Comparison of ENCODE assay signal across 30 cellular contexts in genomic region chr17:146546-146945, GRCh38. TPM values are rescaled to one million over a fixed set of nuclear protein-coding genes. Genes with fewer than 3 reads are reported as not detected.
DNase-seq lines count a peak whose midpoint lies in the region; ATAC-seq and TF ChIP-seq lines count a peak whose summit lies in the region.
"Had no signal": no experiment of that assay in that cellular context is flagged by ENCODE, and none has a peak within 500 bp of the region (broad histone marks: within the 10 kb centered on the region; RNA-seq: fewer than 3 reads in every experiment).

No MANE protein-coding gene starts in this region.

- H3K27me3 ChIP-seq in suprapubic skin: no peaks in the 10 kb centered on the region
- H3K27me3 ChIP-seq: breast epithelium, gastrocnemius medialis, hepatocyte had no signal

- no peak for TF ChIP-seq POLR2A in suprapubic skin (IDR thresholded peaks at IDR 0.05)

- WGBS in suprapubic skin: 81% methylated on average over 9 of the region's 10 CpGs

- H3K4me3 Mint-ChIP-seq in activated B cell treated with CpG ODN at 0.5 μM for 24 hours: no peak overlapping the region
- H3K4me3 Mint-ChIP-seq: activated CD8-positive, alpha-beta T cell treated with anti-CD3 and anti-CD28 coated beads, Interleukin-2, amount 10 ng/mL, durations not matched to agents 7 days and 5 days; neural crest cell; stimulated activated naive CD8-positive, alpha-beta T cell treated with anti-CD3 and anti-CD28 coated beads, Interleukin-15, Interleukin-2, amounts not matched to agents 100 ng/mL and 50 ng/mL, for 24 hours; T-helper 17 cell had no signal

- no peak overlapping the region for H3K4me3 ChIP-seq in suprapubic skin
- H3K4me3 ChIP-seq: breast epithelium, gastrocnemius medialis, hepatocyte, smooth muscle cell, tibial artery had no signal

- POLR2A ChIA-PET in activated B cell treated with CpG ODN at 0.5 μM for 24 hours (lab: Charles Lee): no interaction called here

- H3K9me3 ChIP-seq in suprapubic skin: no peaks in the 10 kb centered on the region
- H3K9me3 ChIP-seq: breast epithelium, gastrocnemius medialis, tibial artery had no signal

- TF ChIP-seq EP300 in suprapubic skin (IDR thresholded peaks at IDR 0.05): no peak

- no peak overlapping the region for H3K27ac Mint-ChIP-seq in activated B cell treated with CpG ODN at 0.5 μM for 24 hours
- H3K27ac Mint-ChIP-seq: activated CD8-positive, alpha-beta T cell treated with anti-CD3 and anti-CD28 coated beads, Interleukin-2, amount 10 ng/mL, durations not matched to agents 7 days and 5 days; stimulated activated naive CD8-positive, alpha-beta T cell treated with anti-CD3 and anti-CD28 coated beads, Interleukin-15, Interleukin-2, amounts not matched to agents 100 ng/mL and 50 ng/mL, for 24 hours; T-helper 17 cell had no signal

- no peaks in the 10 kb centered on the region for H3K36me3 ChIP-seq in suprapubic skin
- H3K36me3 ChIP-seq: breast epithelium, gastrocnemius medialis, tibial artery had no signal

- H3K27ac ChIP-seq in suprapubic skin: no peak overlapping the region
- H3K27ac ChIP-seq: 22Rv1, breast epithelium, hepatocyte, parathyroid adenoma, tibial artery had no signal

- H3K4me1 ChIP-seq in suprapubic skin: peaks cover 5% of the 10 kb centered on the region
- H3K4me1 ChIP-seq: breast epithelium, gastrocnemius medialis, parathyroid adenoma had no signal

- intact Hi-C loops in activated B cell treated with CpG ODN at 0.5 μM for 24 hours (cut with micrococcal nuclease): no loop called here
- intact Hi-C loops in cardiac septum (cut with DNase I): no loop called here

- H3K36me3 Mint-ChIP-seq in activated B cell treated with CpG ODN at 0.5 μM for 24 hours (ENCODE audit: low read depth): no peaks in the 10 kb centered on the region

- peak; percentile 19 for DNase-seq in activated CD4-positive, CD25-positive, alpha-beta regulatory T cell treated with anti-CD3 and anti-CD28 coated beads, Interleukin-2, amount 50 U/mL, for 72 hours
- no peak for DNase-seq in activated CD4-positive, CD25-positive, alpha-beta regulatory T cell (lab: John Stamatoyannopoulos, UW)
- DNase-seq in activated B cell treated with CpG ODN at 0.5 μM for 24 hours: peak; percentile 4
- peak; percentile 38 for DNase-seq in cardiac septum (ENCODE audit: low spot score)
- DNase-seq in suprapubic skin (ENCODE audit: low spot score in 2 of 2): peak; percentile 49 to 65
- no peak for DNase-seq in activated CD4-positive, alpha-beta T cell treated with anti-CD3 and anti-CD28 coated beads for 48 hours
- DNase-seq in SW 1271 (lab: John Stamatoyannopoulos, UW): no peak
- DNase-seq in left lobe of liver (ENCODE audit: low spot score): no peak
- DNase-seq: activated T-cell treated with anti-CD3 and anti-CD28 coated beads, Interleukin-2, amount 50 U/mL, for 1 hour; Calu3; DND-41; gastrocnemius medialis; Karpas-422; NCI-H2029; NCI-H526 treated with DMSO at 0.1 percent for 48 hours; NK-92 treated with Interleukin-12 subunit alpha and Interleukin-12 subunit beta, amount 100 ng/mL, for 24 hours; stimulated activated CD8-positive, alpha-beta memory T cell treated with anti-CD3 and anti-CD28 coated beads, Interleukin-4, amount 100 ng/mL, for 48 hours had no signal

- CTCF ChIA-PET in activated B cell treated with CpG ODN at 0.5 μM for 24 hours (lab: Charles Lee): no interaction called here

- peaks cover 4% of the 10 kb centered on the region for H3K4me1 Mint-ChIP-seq in activated B cell treated with CpG ODN at 0.5 μM for 24 hours
- H3K4me1 Mint-ChIP-seq: neural crest cell, T-helper 17 cell had no signal

- ATAC-seq in activated B cell treated with CpG ODN at 0.5 μM for 24 hours (ENCODE audit: low read depth) (no peak), left lobe of liver (no peak)
- ATAC-seq: activated CD8-positive, alpha-beta T cell treated with anti-CD3 and anti-CD28 coated beads, Interleukin-2, amount 10 ng/mL, durations not matched to agents 7 days and 5 days; gastrocnemius medialis; SK-N-SH treated with all-trans-retinoic acid at 6 μM for 48 hours; T-helper 17 cell had no signal

- H3K27me3 Mint-ChIP-seq in activated B cell treated with CpG ODN at 0.5 μM for 24 hours: peaks cover 2% of the 10 kb centered on the region

- TF ChIP-seq CTCF in activated B cell treated with CpG ODN at 0.5 μM for 24 hours (IDR thresholded peaks at IDR 0.05) (no peak), suprapubic skin (IDR thresholded peaks at IDR 0.05) (no peak)

- H3K9me3 Mint-ChIP-seq in activated B cell treated with CpG ODN at 0.5 μM for 24 hours: no peaks in the 10 kb centered on the region
- H3K9me3 Mint-ChIP-seq: neural crest cell; stimulated activated naive CD8-positive, alpha-beta T cell treated with anti-CD3 and anti-CD28 coated beads, Interleukin-15, Interleukin-2, amounts not matched to agents 100 ng/mL and 50 ng/mL, for 24 hours had no signal

RNA-seq across cellular contexts. Expression of gene SCGB1C2, which starts 9.2 kb away (rescaled TPM):
- total RNA-seq in activated B cell treated with CpG ODN at 0.5 μM for 24 hours (not detected in 2 replicates), cardiac septum (not detected), suprapubic skin (not detected), left lobe of liver (not detected)
- total RNA-seq: activated CD8-positive, alpha-beta T cell treated with anti-CD3 and anti-CD28 coated beads, Interleukin-2, amount 10 ng/mL, durations not matched to agents 7 days and 5 days; breast epithelium; Calu3; fibroblast of lung; gastrocnemius medialis; hepatocyte; HepG2; neural crest cell; smooth muscle cell; T-helper 17 cell had no signal

RNA-seq across cellular contexts. Expression of gene DOC2B, which starts 34.9 kb away (rescaled TPM):
- total RNA-seq in activated B cell treated with CpG ODN at 0.5 μM for 24 hours (not detected in 2 replicates), cardiac septum (6.4 TPM), suprapubic skin (10 to 100 TPM in 1 of 4 donors, 1 to 10 TPM in 3; 1.8 to 19.4 (median 6.1) TPM), left lobe of liver (0.68 TPM)
- total RNA-seq: activated CD8-positive, alpha-beta T cell treated with anti-CD3 and anti-CD28 coated beads, Interleukin-2, amount 10 ng/mL, durations not matched to agents 7 days and 5 days; fibroblast of lung had no signal

Comparison
In these comparisons a context has a peak if more than half of its experiments do, and no peak if none do; other contexts are left out.
1. DNase-seq: peak in activated CD4-positive, CD25-positive, alpha-beta regulatory T cell treated with anti-CD3 and anti-CD28 coated beads, Interleukin-2, amount 50 U/mL, for 72 hours (single experiment), activated B cell treated with CpG ODN at 0.5 μM for 24 hours (single experiment), cardiac septum (single experiment) and suprapubic skin (2 of 2); none in activated CD4-positive, CD25-positive, alpha-beta regulatory T cell (0 of 4), activated CD4-positive, alpha-beta T cell treated with anti-CD3 and anti-CD28 coated beads for 48 hours (single experiment), SW 1271 (0 of 2) and left lobe of liver (single experiment).